ENCODE assay signal across 20 cellular contexts in the genomic region with DNA sequence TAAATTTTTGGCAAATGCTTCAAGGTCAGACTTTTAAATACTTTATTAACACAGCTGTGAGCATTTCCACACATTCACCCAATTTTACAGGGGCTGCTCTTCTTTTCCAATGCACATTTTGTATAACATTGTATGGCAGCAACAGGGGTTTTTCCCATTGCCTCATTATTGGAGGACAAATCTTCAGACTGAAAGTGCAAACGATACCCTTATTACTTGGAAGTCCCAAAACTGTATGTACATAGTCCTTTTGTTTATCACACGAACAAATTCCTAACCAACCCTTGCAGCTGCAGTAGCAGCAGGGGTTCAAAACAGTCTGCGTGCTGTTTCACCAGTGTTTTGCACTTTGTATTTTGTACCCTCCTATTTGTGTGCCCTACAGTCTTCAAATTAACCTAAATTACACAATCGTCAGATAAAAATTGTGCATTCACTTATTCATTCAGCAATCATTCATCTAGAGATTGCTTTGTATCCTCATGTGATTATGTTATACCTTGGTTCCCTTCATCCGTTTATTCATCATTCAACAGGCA.
"Had no signal": no experiment of that assay in that cellular context is flagged by ENCODE, and none has a peak within 500 bp of the region (broad histone marks: within the 10 kb centered on the region; RNA-seq: fewer than 3 reads in every experiment).

No MANE protein-coding gene starts in this region.

- DNase-seq: activated CD4-positive, alpha-beta memory T cell treated with anti-CD3 and anti-CD28 coated beads, Interleukin-2, amount 10 ng/mL, durations not matched to agents 7 days and 5 days; activated CD4-positive, alpha-beta T cell treated with anti-CD3 and anti-CD28 coated beads for 36 hours; activated CD4-positive, alpha-beta T cell treated with anti-CD3 and anti-CD28 coated beads, Interleukin-2, amount 50 U/mL, for 1 hour; activated gamma-delta T cell treated with Interleukin-2 at 50 U/mL for 16 hours; activated naive CD4-positive, alpha-beta T cell treated with anti-CD3 and anti-CD28 coated beads, Interleukin-2, amount 10 ng/mL, durations not matched to agents 7 days and 5 days; activated naive CD8-positive, alpha-beta T cell treated with anti-CD3 and anti-CD28 coated beads for 36 hours; activated T-cell treated with anti-CD3 and anti-CD28 coated beads for 4 hours; activated T-cell treated with anti-CD3 and anti-CD28 coated beads, Interleukin-2, amount 50 U/mL, for 48 hours; anterior cingulate cortex; cerebellar nuclear complex; NCI-H1105; NCI-H1694; NCI-H2029 treated with DMSO at 0.1 percent for 48 hours; NCI-H446; NCI-H524; Peyer's patch; Right ventricle myocardium superior; SJCRH30; SK-N-SH had no signal

- ATAC-seq: activated CD4-positive, alpha-beta T cell treated with anti-CD3 and anti-CD28 coated beads for 36 hours had no signal

- H3K9me3 Mint-ChIP-seq: activated T-helper 2 cell treated with anti-CD3 and anti-CD28 coated beads, Interferon-gamma antibody, Interleukin-2, Interleukin-4, amounts not matched to agents 10 μg/mL and 5 μg/mL and 100 μg/mL, durations not matched to agents 14 hours and 24 hours and 36 hours had no signal

- H3K36me3 Mint-ChIP-seq: activated naive CD4-positive, alpha-beta T cell treated with anti-CD3 and anti-CD28 coated beads, Interleukin-2, amount 10 ng/mL, durations not matched to agents 7 days and 5 days had no signal

- H3K27ac Mint-ChIP-seq: activated CD4-positive, alpha-beta memory T cell treated with anti-CD3 and anti-CD28 coated beads, Interleukin-2, amount 10 ng/mL, durations not matched to agents 7 days and 5 days; activated CD4-positive, alpha-beta T cell treated with anti-CD3 and anti-CD28 coated beads for 36 hours; activated naive CD4-positive, alpha-beta T cell treated with anti-CD3 and anti-CD28 coated beads, Interleukin-2, amount 10 ng/mL, durations not matched to agents 7 days and 5 days; activated naive CD8-positive, alpha-beta T cell treated with anti-CD3 and anti-CD28 coated beads for 36 hours; activated T-helper 2 cell treated with anti-CD3 and anti-CD28 coated beads, Interferon-gamma antibody, Interleukin-2, Interleukin-4, amounts not matched to agents 10 μg/mL and 5 μg/mL and 100 μg/mL, durations not matched to agents 14 hours and 24 hours and 36 hours had no signal

- H3K27me3 Mint-ChIP-seq: activated CD4-positive, alpha-beta memory T cell treated with anti-CD3 and anti-CD28 coated beads, Interleukin-2, amount 10 ng/mL, durations not matched to agents 7 days and 5 days; activated CD4-positive, alpha-beta T cell treated with anti-CD3 and anti-CD28 coated beads for 36 hours; activated naive CD4-positive, alpha-beta T cell treated with anti-CD3 and anti-CD28 coated beads, Interleukin-2, amount 10 ng/mL, durations not matched to agents 7 days and 5 days; activated naive CD8-positive, alpha-beta T cell treated with anti-CD3 and anti-CD28 coated beads for 36 hours had no signal

- H3K4me3 Mint-ChIP-seq: activated CD4-positive, alpha-beta memory T cell treated with anti-CD3 and anti-CD28 coated beads, Interleukin-2, amount 10 ng/mL, durations not matched to agents 7 days and 5 days; activated CD4-positive, alpha-beta T cell treated with anti-CD3 and anti-CD28 coated beads for 36 hours; activated naive CD4-positive, alpha-beta T cell treated with anti-CD3 and anti-CD28 coated beads, Interleukin-2, amount 10 ng/mL, durations not matched to agents 7 days and 5 days; activated naive CD8-positive, alpha-beta T cell treated with anti-CD3 and anti-CD28 coated beads for 36 hours had no signal
